ENCODE assay signal across 27 cellular contexts in the genomic region with DNA sequence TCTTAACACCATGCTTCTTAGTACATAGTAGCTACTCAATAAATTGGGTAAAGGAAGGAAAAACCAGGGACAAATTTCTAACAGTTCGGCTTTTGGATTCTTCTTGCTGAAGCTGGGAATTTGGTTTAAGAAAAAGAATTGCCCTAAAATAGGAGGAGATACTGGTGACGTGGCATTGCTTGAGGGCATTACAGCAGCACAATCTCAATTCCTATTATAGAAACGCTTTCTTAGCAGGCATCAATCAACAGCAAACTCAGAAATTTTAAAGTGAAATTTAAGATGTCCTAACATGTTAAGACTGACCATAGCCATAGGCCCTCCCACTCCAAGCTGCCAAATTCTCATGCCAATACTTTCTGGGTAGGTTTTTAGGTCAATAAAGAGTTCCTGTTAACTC.
"Had no signal": no experiment of that assay in that cellular context is flagged by ENCODE, and none has a peak within 500 bp of the region (broad histone marks: within the 10 kb centered on the region; RNA-seq: fewer than 3 reads in every experiment).

No MANE protein-coding gene starts in this region.

- H3K9me3 Mint-ChIP-seq: effector memory CD8-positive, alpha-beta T cell; immature natural killer cell; stimulated activated effector memory CD8-positive, alpha-beta T cell treated with anti-CD3 and anti-CD28 coated beads, Interleukin-12 subunit alpha, Interleukin-12 subunit beta, amount 100 ng/mL, for 72 hours had no signal

- H3K27me3 Mint-ChIP-seq: activated B cell treated with CpG ODN at 0.5 μM for 24 hours; activated CD8-positive, alpha-beta T cell treated with anti-CD3 and anti-CD28 coated beads for 36 hours; effector memory CD8-positive, alpha-beta T cell; memory B cell; naive thymus-derived CD4-positive, alpha-beta T cell; stimulated activated naive CD8-positive, alpha-beta T cell treated with anti-CD3 and anti-CD28 coated beads, Interleukin-15, Interleukin-2, amounts not matched to agents 100 ng/mL and 50 ng/mL, for 24 hours had no signal

- H3K36me3 Mint-ChIP-seq: stimulated activated effector memory CD8-positive, alpha-beta T cell treated with anti-CD3 and anti-CD28 coated beads, Interleukin-12 subunit alpha, Interleukin-12 subunit beta, amount 100 ng/mL, for 72 hours had no signal

- H3K4me3 ChIP-seq: body of pancreas, heart left ventricle, pancreas, prostate gland, skin epidermis, thyroid gland had no signal

- H3K27ac Mint-ChIP-seq: activated B cell treated with CpG ODN at 0.5 μM for 24 hours; activated CD8-positive, alpha-beta T cell treated with anti-CD3 and anti-CD28 coated beads for 36 hours; activated T-cell treated with anti-CD3 and anti-CD28 coated beads, Interleukin-2, amount 50 U/mL, for 72 hours; effector memory CD8-positive, alpha-beta T cell; immature natural killer cell; memory B cell; naive thymus-derived CD4-positive, alpha-beta T cell; stimulated activated effector memory CD8-positive, alpha-beta T cell treated with anti-CD3 and anti-CD28 coated beads, Interleukin-12 subunit alpha, Interleukin-12 subunit beta, amount 100 ng/mL, for 72 hours; stimulated activated naive CD8-positive, alpha-beta T cell treated with anti-CD3 and anti-CD28 coated beads, Interleukin-15, Interleukin-2, amounts not matched to agents 100 ng/mL and 50 ng/mL, for 24 hours; T-helper 2 cell treated with Interferon-gamma antibody and Interleukin-4, amounts not matched to agents 5 μg/mL and 100 μg/mL, for 36 hours had no signal

- H3K27me3 ChIP-seq: body of pancreas, heart left ventricle, pancreas, thyroid gland had no signal

- H3K36me3 ChIP-seq: heart left ventricle, pancreas, prostate gland, thyroid gland had no signal

- H3K9me3 ChIP-seq: body of pancreas, pancreas, prostate gland, thyroid gland had no signal

- H3K4me3 Mint-ChIP-seq: activated B cell treated with CpG ODN at 0.5 μM for 24 hours; activated CD8-positive, alpha-beta T cell treated with anti-CD3 and anti-CD28 coated beads for 36 hours; activated T-cell treated with anti-CD3 and anti-CD28 coated beads, Interleukin-2, amount 50 U/mL, for 72 hours; effector memory CD8-positive, alpha-beta T cell; immature natural killer cell; memory B cell; naive thymus-derived CD4-positive, alpha-beta T cell; stimulated activated effector memory CD8-positive, alpha-beta T cell treated with anti-CD3 and anti-CD28 coated beads, Interleukin-12 subunit alpha, Interleukin-12 subunit beta, amount 100 ng/mL, for 72 hours; stimulated activated naive CD8-positive, alpha-beta T cell treated with anti-CD3 and anti-CD28 coated beads, Interleukin-15, Interleukin-2, amounts not matched to agents 100 ng/mL and 50 ng/mL, for 24 hours; T-helper 2 cell treated with Interferon-gamma antibody and Interleukin-4, amounts not matched to agents 5 μg/mL and 100 μg/mL, for 36 hours had no signal

- H3K27ac ChIP-seq: body of pancreas, heart left ventricle, pancreas, prostate gland, skin epidermis, thyroid gland had no signal

- DNase-seq: activated B cell treated with CpG ODN at 0.5 μM for 24 hours; activated CD4-positive, alpha-beta T cell treated with anti-CD3 and anti-CD28 coated beads, Interleukin-2, amount 50 U/mL, for 1 hour; activated CD8-positive, alpha-beta T cell treated with anti-CD3 and anti-CD28 coated beads for 36 hours; activated naive CD4-positive, alpha-beta T cell; activated T-cell treated with anti-CD3 and anti-CD28 coated beads, Interleukin-2, amount 50 U/mL, for 72 hours; anterior cingulate cortex; body of pancreas; cortex of kidney; effector memory CD8-positive, alpha-beta T cell; foreskin fibroblast; heart left ventricle; hypothalamus; immature natural killer cell; midbrain; naive thymus-derived CD4-positive, alpha-beta T cell; pancreas; retina; stimulated activated CD4-positive, alpha-beta T cell treated with anti-CD3 and anti-CD28 coated beads, Interleukin-12 subunit alpha, Interleukin-12 subunit beta, amount 100 ng/mL, for 4 hours; stimulated activated CD4-positive, alpha-beta T cell treated with anti-CD3 and anti-CD28 coated beads, Interleukin-4, amount 100 ng/mL, for 24 hours; T-helper 1 cell; thyroid gland had no signal

- H3K4me1 ChIP-seq: prostate gland, thyroid gland had no signal
